In the genomic region with DNA sequence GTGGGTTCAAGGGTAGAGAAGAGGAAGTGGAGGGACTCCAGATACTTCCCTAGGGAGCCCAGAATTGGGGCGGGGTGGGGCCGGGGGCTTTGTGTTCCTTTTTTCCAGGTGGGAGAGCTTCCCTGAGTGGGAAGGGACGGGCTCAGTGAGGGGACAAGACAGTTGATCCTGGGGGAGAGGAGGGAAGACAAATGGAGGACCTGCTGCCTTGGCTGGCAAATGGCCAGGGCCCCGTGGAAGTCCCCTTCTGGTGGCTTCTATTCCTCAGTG, we compare ENCODE assay signal across 10 cellular contexts. TPM values are rescaled to one million over a fixed set of nuclear protein-coding genes. Genes with fewer than 3 reads are reported as not detected.
DNase-seq lines count a peak whose midpoint lies in the region; ATAC-seq, FAIRE-seq and TF ChIP-seq lines count a peak whose summit lies in the region.
"Had no signal": no experiment of that assay in that cellular context is flagged by ENCODE, and none has a peak within 500 bp of the region (broad histone marks: within the 10 kb centered on the region; RNA-seq: fewer than 3 reads in every experiment).

No MANE protein-coding gene starts in this region.

- H3K4me1 ChIP-seq in BLaER1 (peaks cover 66% of the 10 kb centered on the region), GM12878 (ENCODE audit: control insufficient read depth, insufficient read depth, low read length) (peaks cover 35% of the 10 kb centered on the region)

- peaks cover 12% of the 10 kb centered on the region for H3F3A ChIP-seq in SU-DHL-6 (ENCODE audit: insufficient read depth)

- TF ChIP-seq EP300 in GM12878 (IDR thresholded peaks at IDR 0.05; ENCODE audit: borderline replicate concordance in 1 of 2, control insufficient read depth in 1 of 2, low read depth in 2 of 2, low read length in 2 of 2): no peak

- H3K9ac ChIP-seq in BLaER1: peak overlapping the region; percentile 3; the same call in 1 of the 2 replicates
- peak overlapping the region; percentile 91 for H3K9ac ChIP-seq in SU-DHL-6 (ENCODE audit: low read length)
- peak overlapping the region; percentile 92 for H3K9ac ChIP-seq in GM12878 (ENCODE audit: control insufficient read depth, insufficient read depth, low read length)

- BruUV-seq in GM12878 (replicated peaks; lab: Mats Ljungman, UMichigan): no TSS peak

- TF ChIP-seq RAD21 in GM12878 (IDR thresholded peaks at IDR 0.05; ENCODE audit: insufficient read depth, low read depth, low read length): no peak

- H3K9me3 Mint-ChIP-seq in natural killer cell treated with Interleukin-12 subunit alpha and Interleukin-12 subunit beta and Interleukin-15 and Interleukin-18, amount 100 ng/mL, for 72 hours: no peaks in the 10 kb centered on the region
- H3K9me3 Mint-ChIP-seq: H9 had no signal

- no peaks in the 10 kb centered on the region for H3K9me2 ChIP-seq in SU-DHL-6 (replicated peaks; ENCODE audit: insufficient read depth, low read length)

- no peaks in the 10 kb centered on the region for H3K27me3 Mint-ChIP-seq in natural killer cell treated with Interleukin-12 subunit alpha and Interleukin-12 subunit beta and Interleukin-15 and Interleukin-18, amount 100 ng/mL, for 72 hours

- POLR2A ChIA-PET in GM12878 (lab: Charles Lee): interaction anchor here (1.2 kb wide), 1 partner anchor 97 kb away, joined by 4 read pairs; no protein-coding TSS in a partner anchor

- H3K4me3 Mint-ChIP-seq in natural killer cell treated with Interleukin-12 subunit alpha and Interleukin-12 subunit beta and Interleukin-15 and Interleukin-18, amount 100 ng/mL, for 72 hours: peak overlapping the region; percentile 79

- peaks cover 23% of the 10 kb centered on the region for H3K27me3 ChIP-seq in BLaER1
- no peaks in the 10 kb centered on the region for H3K27me3 ChIP-seq in SU-DHL-6 (ENCODE audit: low read length)
- H3K27me3 ChIP-seq in GM12878 (replicated peaks in 1 of 2; ENCODE audit: control insufficient read depth in 2 of 2, insufficient read depth in 2 of 2, low read length in 1 of 2): no peaks in the 10 kb centered on the region

- H3K79me2 ChIP-seq in SU-DHL-6 (ENCODE audit: insufficient read depth, low read length) (peaks cover 32% of the 10 kb centered on the region), GM12878 (ENCODE audit: control insufficient read depth, insufficient read depth, low read length) (peaks cover 56% of the 10 kb centered on the region)

- CTCF ChIA-PET in GM12878 (lab: Yijun Ruan, JAX): interaction anchor here (1.2 kb wide), 1 partner anchor 24 kb away, joined by 4 read pairs; no protein-coding TSS in a partner anchor

- SMC1A ChIA-PET in GM12878 (lab: Charles Lee; ENCODE audit: uncharacterized antibody, unreplicated experiment): interaction anchor here (0.9 to 2.0 kb wide), 4 partner anchors 28 to 118 kb away, joined by 3 to 14 read pairs (median 6); no protein-coding TSS in a partner anchor

- peak overlapping the region; percentile 50 to 86 for H3K27ac Mint-ChIP-seq in natural killer cell treated with Interleukin-12 subunit alpha and Interleukin-12 subunit beta and Interleukin-15 and Interleukin-18, amount 100 ng/mL, for 72 hours

- intact Hi-C loops in GM12878 (cut with micrococcal nuclease; ENCODE audit: unreplicated experiment): loop anchor here (2.0 kb wide), 2 partner anchors 20 to 114 kb away; no protein-coding TSS in a partner anchor

- H3K4me1 Mint-ChIP-seq in natural killer cell treated with Interleukin-12 subunit alpha and Interleukin-12 subunit beta and Interleukin-15 and Interleukin-18, amount 100 ng/mL, for 72 hours (ENCODE audit: low read depth in 2 of 2): peaks cover 30 to 33% of the 10 kb centered on the region in 2 donors

- H3K27ac ChIP-seq in BLaER1 (peak overlapping the region; percentile 35; the same call in 1 of the 2 replicates), SU-DHL-6 (ENCODE audit: low read depth, low read length) (peak overlapping the region; percentile 86), GM12878 (ENCODE audit: control insufficient read depth, insufficient read depth) (peak overlapping the region; percentile 95)

- H4K20me1 ChIP-seq in BLaER1: peaks cover 25% of the 10 kb centered on the region; the same call in 1 of the 2 replicates
- H4K20me1 ChIP-seq in SU-DHL-6 (ENCODE audit: low read depth, low read length): 0 out of 2 replicates have a peak, but pooled peaks cover 3% of the 10 kb centered on the region
- 0 out of 2 replicates have a peak, but pooled peaks cover 2% of the 10 kb centered on the region for H4K20me1 ChIP-seq in GM12878 (ENCODE audit: control insufficient read depth, insufficient read depth)

- FAIRE-seq in GM12878 (lab: Jason Lieb, UNC) (no peak), D721Med (lab: Jason Lieb, UNC) (no peak)

- H3K36me3 ChIP-seq in BLaER1 (peaks cover 6% of the 10 kb centered on the region; the same call in 1 of the 2 replicates), SU-DHL-6 (ENCODE audit: low read length) (no peaks in the 10 kb centered on the region), GM12878 (ENCODE audit: control insufficient read depth in 2 of 2, insufficient read depth in 2 of 2, low read length in 1 of 2) (peaks cover 18 to 26% of the 10 kb centered on the region in 2 experiments)

- DNase-seq in GM12878 (ENCODE audit: low read depth, low spot score): no peak
- DNase-seq in natural killer cell treated with Interleukin-12 subunit alpha and Interleukin-12 subunit beta and Interleukin-15 and Interleukin-18, amount 100 ng/mL, for 72 hours (ENCODE audit: low spot score): no peak
- DNase-seq in HuH-7 (ENCODE audit: low spot score): no peak
- DNase-seq in D721Med (ENCODE audit: insufficient read length, low spot score): no peak
- DNase-seq in GM19240 (ENCODE audit: insufficient read length, low spot score): no peak
- DNase-seq: H9, NCI-H2029 had no signal

- RAD21 ChIA-PET in GM12878 (lab: Charles Lee; ENCODE audit: unreplicated experiment): interaction anchor here (1.3 to 2.3 kb wide), 5 partner anchors 26 to 97 kb away, joined by 3 to 11 read pairs (median 3); a partner anchor contains a TSS

- H3K4me2 ChIP-seq in BLaER1: peak overlapping the region; percentile 94
- H3K4me2 ChIP-seq in SU-DHL-6 (ENCODE audit: low read depth, low read length, poor library complexity, severe bottlenecking): peak overlapping the region; percentile 86
- peak overlapping the region; percentile 53 for H3K4me2 ChIP-seq in GM12878 (ENCODE audit: control insufficient read depth, insufficient read depth)

- ATAC-seq in GM12878 (no peak), GM19324 (IDR thresholded peaks at IDR 0.05; ENCODE audit: low FRiP score, unreplicated experiment) (no peak)
- no peak for ATAC-seq in natural killer cell treated with Interleukin-12 subunit alpha and Interleukin-12 subunit beta and Interleukin-15 and Interleukin-18, amount 100 ng/mL, for 72 hours

- H3K36me3 Mint-ChIP-seq in natural killer cell treated with Interleukin-12 subunit alpha and Interleukin-12 subunit beta and Interleukin-15 and Interleukin-18, amount 100 ng/mL, for 72 hours: no peaks in the 10 kb centered on the region

- H3K4me3 ChIP-seq in BLaER1 (peak overlapping the region; percentile 36; the same call in 1 of the 2 replicates), SU-DHL-6 (ENCODE audit: insufficient read depth, low read length, poor library complexity, severe bottlenecking) (peak overlapping the region; percentile 74), GM12878 (peak overlapping the region; percentile 92)

- TF ChIP-seq CTCF in SU-DHL-6 (IDR thresholded peaks at IDR 0.05; ENCODE audit: insufficient read depth, low read length, poor library complexity, severe bottlenecking) (no peak), GM12878 (IDR thresholded peaks at IDR 0.05 in 2 of 3, conservative IDR thresholded peaks at IDR 0.05 in 1 of 3; ENCODE audit: control insufficient read depth in 2 of 3, extremely low read depth in 1 of 3, insufficient read depth in 1 of 3, low read depth in 3 of 3, low read length in 3 of 3) (no peak), D721Med (IDR thresholded peaks at IDR 0.05; ENCODE audit: insufficient read depth, missing control alignments) (no peak)

- no peaks in the 10 kb centered on the region for H3K9me3 ChIP-seq in BLaER1
- no peaks in the 10 kb centered on the region for H3K9me3 ChIP-seq in SU-DHL-6 (ENCODE audit: insufficient read depth, low read length)
- no peaks in the 10 kb centered on the region for H3K9me3 ChIP-seq in GM12878 (replicated peaks; ENCODE audit: control insufficient read depth, insufficient read depth, low read length)

- in situ Hi-C loops in GM12878 (cut with MboI): loop anchor here (10.0 kb wide), 2 partner anchors 550 to 1610 kb away; a partner anchor contains a TSS

- no peak overlapping the region for H2AFZ ChIP-seq in SU-DHL-6 (ENCODE audit: low read depth, low read length, severe bottlenecking)
- peak overlapping the region; percentile 6; the same call in 1 of the 2 replicates for H2AFZ ChIP-seq in GM12878 (ENCODE audit: control insufficient read depth, low read depth, low read length)

- 0% methylated on average over 4 of the region's 4 CpGs for WGBS in GM12878 (ENCODE audit: insufficient coverage, insufficient replicate concordance, low lambda C conversion rate, missing lambda C conversion rate)

- TF ChIP-seq POLR2A in GM12878 (IDR thresholded peaks at IDR 0.05; ENCODE audit: low read depth, low read length): no peak

RNA-seq across cellular contexts. Expression of a gene that starts 2.6 kb away (rescaled TPM):
- total RNA-seq in GM12878 (2013; cell fraction: nucleolus; rRNA removed): 99.1 and 102 TPM in 2 replicates
- total RNA-seq in GM12878 (2014; rRNA removed) (110 and 139 TPM in 2 replicates), GM12878 (2014; rRNA removed; fragmentation: Illumina TruSeq; extraction: Trizol) (177 and 192 TPM in 2 replicates), GM12878 (2021) (225 and 233 TPM in 2 replicates)
- 150 TPM for polyA plus RNA-seq in GM12878 (2011; ENCODE audit: low read depth)
- polyA plus RNA-seq in GM12878 (2011; rRNA removed) (92.8 and 169 TPM in 2 replicates), GM12878 (2014; fragmentation: Illumina TruSeq; extraction: Trizol) (301 and 321 TPM in 2 replicates), GM12878 (2014; fragmentation: Nextera tagmentation; extraction: Ambion mirVana) (10 to 100 TPM in 1 of 2 experiments, 1 to 10 TPM in 1; 6.0 to 14.0 TPM), GM12878 (2014; rRNA removed) (215 and 256 TPM in 2 replicates), GM12878 (2016; fragmentation: Nextera tagmentation; extraction: Ambion mirVana) (10 to 100 TPM in 1 of 2 experiments, 1 to 10 TPM in 1; 8.0 to 11.8 TPM)
- 156 and 185 TPM in 2 replicates for polyA plus RNA-seq in GM12878 (2011; cell fraction: cytosol; rRNA removed)
- polyA plus RNA-seq in GM12878 (2011; cell fraction: nucleus; rRNA removed): 103 and 127 TPM in 2 replicates
- polyA plus RNA-seq in GM12878 (2012): 163 and 223 TPM in 2 replicates
- polyA minus RNA-seq in GM12878 (2011; rRNA and poly(A)+ RNA removed): 135 TPM in 2 replicates
- polyA minus RNA-seq in GM12878 (2011; cell fraction: cytosol; rRNA and poly(A)+ RNA removed): 45.5 and 58.7 TPM in 2 replicates
- 34.0 and 64.2 TPM in 2 replicates for polyA minus RNA-seq in GM12878 (2011; cell fraction: nucleus; rRNA and poly(A)+ RNA removed)
- 10 to 100 TPM; 19.2 to 32.8 TPM for total RNA-seq in natural killer cell treated with Interleukin-12 subunit alpha and Interleukin-12 subunit beta and Interleukin-15 and Interleukin-18, amount 100 ng/mL, for 72 hours

RNA-seq across cellular contexts. Expression of a gene that starts 14.8 kb away (rescaled TPM):
- total RNA-seq in GM12878 (2013; cell fraction: nucleolus; rRNA removed): not detected in 2 replicates
- 0.06 and 0.11 TPM in 2 replicates for total RNA-seq in GM12878 (2014; rRNA removed)
- total RNA-seq in GM12878 (2014; rRNA removed; fragmentation: Illumina TruSeq; extraction: Trizol): 0.04 TPM in 1 of 2 replicates, not detected in the other
- not detected in 2 replicates for total RNA-seq in GM12878 (2021)
- 0.24 TPM for polyA plus RNA-seq in GM12878 (2011; ENCODE audit: low read depth)
- 0.03 and 0.07 TPM in 2 replicates for polyA plus RNA-seq in GM12878 (2011; rRNA removed)
- 0.03 TPM in 1 of 2 replicates, not detected in the other for polyA plus RNA-seq in GM12878 (2011; cell fraction: cytosol; rRNA removed)
- polyA plus RNA-seq in GM12878 (2011; cell fraction: nucleus; rRNA removed): 0.07 and 0.10 TPM in 2 replicates
- 0.21 and 0.34 TPM in 2 replicates for polyA plus RNA-seq in GM12878 (2012)
- 0.04 TPM in 1 of 2 replicates, not detected in the other for polyA plus RNA-seq in GM12878 (2014; fragmentation: Illumina TruSeq; extraction: Trizol)
- under 1 TPM in 1 of 2 experiments, not detected in 1; 0.02 TPM for polyA plus RNA-seq in GM12878 (2014; fragmentation: Nextera tagmentation; extraction: Ambion mirVana)
- 0.05 TPM in 1 of 2 replicates, not detected in the other for polyA plus RNA-seq in GM12878 (2014; rRNA removed)
- under 1 TPM; 0.13 to 0.20 TPM for polyA plus RNA-seq in GM12878 (2016; fragmentation: Nextera tagmentation; extraction: Ambion mirVana)
- polyA minus RNA-seq in GM12878 (2011; rRNA and poly(A)+ RNA removed): not detected in 2 replicates
- polyA minus RNA-seq in GM12878 (2011; cell fraction: cytosol; rRNA and poly(A)+ RNA removed): not detected in 2 replicates
- polyA minus RNA-seq in GM12878 (2011; cell fraction: nucleus; rRNA and poly(A)+ RNA removed): 0.12 TPM in 1 of 2 replicates, not detected in the other
- total RNA-seq in natural killer cell treated with Interleukin-12 subunit alpha and Interleukin-12 subunit beta and Interleukin-15 and Interleukin-18, amount 100 ng/mL, for 72 hours: not detected
- total RNA-seq: H9 had no signal

RNA-seq across cellular contexts. Expression of a gene that starts 23.4 kb away (rescaled TPM):
- 125 and 129 TPM in 2 replicates for total RNA-seq in GM12878 (2013; cell fraction: nucleolus; rRNA removed)
- total RNA-seq in GM12878 (2014; rRNA removed): 68.7 and 74.9 TPM in 2 replicates
- 46.3 and 54.3 TPM in 2 replicates for total RNA-seq in GM12878 (2014; rRNA removed; fragmentation: Illumina TruSeq; extraction: Trizol)
- total RNA-seq in GM12878 (2021): 68.9 and 82.1 TPM in 2 replicates
- polyA plus RNA-seq in GM12878 (2011; ENCODE audit: low read depth): 51.2 TPM
- 76.5 and 86.8 TPM in 2 replicates for polyA plus RNA-seq in GM12878 (2011; rRNA removed)
- polyA plus RNA-seq in GM12878 (2011; cell fraction: cytosol; rRNA removed): 82.9 and 107 TPM in 2 replicates
- 243 and 253 TPM in 2 replicates for polyA plus RNA-seq in GM12878 (2011; cell fraction: nucleus; rRNA removed)
- polyA plus RNA-seq in GM12878 (2012): 61.0 and 61.7 TPM in 2 replicates
- 83.4 and 89.7 TPM in 2 replicates for polyA plus RNA-seq in GM12878 (2014; fragmentation: Illumina TruSeq; extraction: Trizol)
- polyA plus RNA-seq in GM12878 (2014; fragmentation: Nextera tagmentation; extraction: Ambion mirVana): 10 to 100 TPM in 1 of 2 experiments, 1 to 10 TPM in 1; 8.9 to 16.7 TPM
- 79.8 and 83.6 TPM in 2 replicates for polyA plus RNA-seq in GM12878 (2014; rRNA removed)
- polyA plus RNA-seq in GM12878 (2016; fragmentation: Nextera tagmentation; extraction: Ambion mirVana): 100 to 1,000 TPM; 107 to 109 TPM
- polyA minus RNA-seq in GM12878 (2011; rRNA and poly(A)+ RNA removed): 75.0 and 95.0 TPM in 2 replicates
- 24.3 and 31.0 TPM in 2 replicates for polyA minus RNA-seq in GM12878 (2011; cell fraction: cytosol; rRNA and poly(A)+ RNA removed)
- 48.0 and 73.1 TPM in 2 replicates for polyA minus RNA-seq in GM12878 (2011; cell fraction: nucleus; rRNA and poly(A)+ RNA removed)
- total RNA-seq in natural killer cell treated with Interleukin-12 subunit alpha and Interleukin-12 subunit beta and Interleukin-15 and Interleukin-18, amount 100 ng/mL, for 72 hours: 100 to 1,000 TPM in 1 of 2 donors, 10 to 100 TPM in 1; 89.1 to 106 TPM

RNA-seq across cellular contexts. Expression of a gene that starts 27.7 kb away (rescaled TPM):
- 45.3 and 50.2 TPM in 2 replicates for total RNA-seq in GM12878 (2013; cell fraction: nucleolus; rRNA removed)
- total RNA-seq in GM12878 (2014; rRNA removed): 49.0 and 61.6 TPM in 2 replicates
- total RNA-seq in GM12878 (2014; rRNA removed; fragmentation: Illumina TruSeq; extraction: Trizol): 96.3 and 96.9 TPM in 2 replicates
- 96.4 and 107 TPM in 2 replicates for total RNA-seq in GM12878 (2021)
- polyA plus RNA-seq in GM12878 (2011; ENCODE audit: low read depth): 5.8 TPM
- 137 and 138 TPM in 2 replicates for polyA plus RNA-seq in GM12878 (2011; rRNA removed)
- 34.9 and 35.0 TPM in 2 replicates for polyA plus RNA-seq in GM12878 (2011; cell fraction: cytosol; rRNA removed)
- polyA plus RNA-seq in GM12878 (2011; cell fraction: nucleus; rRNA removed): 24.3 and 27.8 TPM in 2 replicates
- 86.3 and 113 TPM in 2 replicates for polyA plus RNA-seq in GM12878 (2012)
- 35.2 and 53.1 TPM in 2 replicates for polyA plus RNA-seq in GM12878 (2014; fragmentation: Illumina TruSeq; extraction: Trizol)
- polyA plus RNA-seq in GM12878 (2014; fragmentation: Nextera tagmentation; extraction: Ambion mirVana): 100 to 1,000 TPM; 169 to 219 TPM
- 79.8 and 89.2 TPM in 2 replicates for polyA plus RNA-seq in GM12878 (2014; rRNA removed)
- polyA plus RNA-seq in GM12878 (2016; fragmentation: Nextera tagmentation; extraction: Ambion mirVana): 100 to 1,000 TPM; 391 to 407 TPM
- 12.8 and 20.0 TPM in 2 replicates for polyA minus RNA-seq in GM12878 (2011; rRNA and poly(A)+ RNA removed)
- polyA minus RNA-seq in GM12878 (2011; cell fraction: cytosol; rRNA and poly(A)+ RNA removed): 15.2 and 16.2 TPM in 2 replicates
- 38.1 and 48.9 TPM in 2 replicates for polyA minus RNA-seq in GM12878 (2011; cell fraction: nucleus; rRNA and poly(A)+ RNA removed)
- total RNA-seq in natural killer cell treated with Interleukin-12 subunit alpha and Interleukin-12 subunit beta and Interleukin-15 and Interleukin-18, amount 100 ng/mL, for 72 hours: 10 to 100 TPM; 62.2 to 72.3 TPM

RNA-seq across cellular contexts. Expression of a gene that starts 38.2 kb away (rescaled TPM):
- total RNA-seq in GM12878 (2013; cell fraction: nucleolus; rRNA removed): 36.3 and 39.0 TPM in 2 replicates
- total RNA-seq in GM12878 (2014; rRNA removed) (123 and 138 TPM in 2 replicates), GM12878 (2014; rRNA removed; fragmentation: Illumina TruSeq; extraction: Trizol) (119 and 125 TPM in 2 replicates), GM12878 (2021) (86.1 and 96.0 TPM in 2 replicates)
- 39.7 TPM for polyA plus RNA-seq in GM12878 (2011; ENCODE audit: low read depth)
- polyA plus RNA-seq in GM12878 (2011; rRNA removed) (114 and 159 TPM in 2 replicates), GM12878 (2014; fragmentation: Illumina TruSeq; extraction: Trizol) (98.8 and 123 TPM in 2 replicates), GM12878 (2014; fragmentation: Nextera tagmentation; extraction: Ambion mirVana) (100 to 1,000 TPM; 130 to 151 TPM), GM12878 (2014; rRNA removed) (72.5 and 73.9 TPM in 2 replicates), GM12878 (2016; fragmentation: Nextera tagmentation; extraction: Ambion mirVana) (100 to 1,000 TPM; 141 to 146 TPM)
- polyA plus RNA-seq in GM12878 (2011; cell fraction: cytosol; rRNA removed): 40.6 and 42.3 TPM in 2 replicates
- 45.3 and 58.8 TPM in 2 replicates for polyA plus RNA-seq in GM12878 (2011; cell fraction: nucleus; rRNA removed)
- polyA plus RNA-seq in GM12878 (2012): 61.1 and 67.2 TPM in 2 replicates
- polyA minus RNA-seq in GM12878 (2011; rRNA and poly(A)+ RNA removed): 88.3 and 110 TPM in 2 replicates
- polyA minus RNA-seq in GM12878 (2011; cell fraction: cytosol; rRNA and poly(A)+ RNA removed): 68.4 and 76.6 TPM in 2 replicates
- 32.2 and 42.4 TPM in 2 replicates for polyA minus RNA-seq in GM12878 (2011; cell fraction: nucleus; rRNA and poly(A)+ RNA removed)
- 10 to 100 TPM; 82.8 to 89.0 TPM for total RNA-seq in natural killer cell treated with Interleukin-12 subunit alpha and Interleukin-12 subunit beta and Interleukin-15 and Interleukin-18, amount 100 ng/mL, for 72 hours

Comparison
In these comparisons a context has a peak if more than half of its experiments do, and no peak if none do; other contexts are left out.
1. H3K27ac ChIP-seq: peak in every context shown above with its lines; median percentile 95 in GM12878; 86 in SU-DHL-6; 35 in BLaER1.
2. H3K4me3 ChIP-seq: peak in every context shown above with its lines; median percentile 92 in GM12878; 74 in SU-DHL-6; 36 in BLaER1.
3. H3K9ac ChIP-seq: peak in every context shown above with its lines; median percentile 92 in GM12878; 91 in SU-DHL-6; 3 in BLaER1.